Comparison of ENCODE assay signal across 23 cellular contexts in genomic region chrX:97936296-97936695, GRCh38.
"Had no signal": no experiment of that assay in that cellular context is flagged by ENCODE, and none has a peak within 500 bp of the region (broad histone marks: within the 10 kb centered on the region; RNA-seq: fewer than 3 reads in every experiment).

No MANE protein-coding gene starts in this region.

- DNase-seq: IMR-90, Karpas-422, KG1, MM.1S, NCI-H1048, NCI-H1105, NCI-H1417, NCI-H1436 treated with DMSO at 0.1 percent for 48 hours, NCI-H1694, NCI-H187 treated with DMSO at 0.1 percent for 48 hours, NCI-H2029 treated with DMSO at 0.1 percent for 48 hours, NCI-H2171 treated with DMSO at 0.1 percent for 48 hours, NCI-H345, NCI-H446 treated with DMSO at 0.1 percent for 48 hours, NCI-H510A treated with DMSO at 0.1 percent for 48 hours, NCI-H69, Right ventricle myocardium superior, RPMI8226, SIG-M5, T-helper 2 cell had no signal

- H3K27me3 ChIP-seq: SJSA1 had no signal

- H3K36me3 ChIP-seq: SJSA1 had no signal

- H3K4me3 ChIP-seq: SJSA1, SK-N-MC had no signal

- ATAC-seq: HepG2 had no signal

- H3K27ac ChIP-seq: SJSA1, SK-N-MC had no signal

- H3K9me3 ChIP-seq: SJSA1 had no signal
